Comparison of ENCODE assay signal across 8 cellular contexts in the genomic region with DNA sequence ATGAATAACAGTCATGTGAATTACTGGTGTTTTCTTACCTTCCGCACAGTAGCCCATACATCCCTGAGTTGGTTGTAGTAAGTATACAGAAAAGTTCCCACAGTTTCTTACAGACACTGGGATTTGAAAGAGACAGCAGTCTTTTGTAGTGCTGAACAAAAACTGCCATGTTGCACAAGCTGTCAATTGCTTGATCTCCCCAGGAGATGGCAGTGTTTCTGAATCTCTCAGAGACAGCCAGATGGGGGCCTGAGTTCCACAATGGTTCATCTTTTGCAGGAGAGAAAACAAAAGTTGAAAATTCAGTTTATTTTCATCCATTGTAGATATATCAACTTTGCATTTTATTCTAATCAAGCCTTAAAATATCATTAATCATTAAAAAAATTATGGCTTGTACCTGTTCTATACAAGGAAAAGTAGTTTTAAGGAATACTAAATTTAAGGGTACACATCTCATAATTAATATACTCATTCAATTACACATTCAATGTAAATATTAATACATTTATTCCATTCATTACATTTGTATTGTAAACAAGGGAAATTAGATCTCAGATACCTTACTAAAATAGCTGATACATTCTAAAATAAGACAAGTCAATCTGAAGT. TPM values are rescaled to one million over a fixed set of nuclear protein-coding genes. Genes with fewer than 3 reads are reported as not detected.
DNase-seq lines count a peak whose midpoint lies in the region; ATAC-seq and TF ChIP-seq lines count a peak whose summit lies in the region.

No MANE protein-coding gene starts in this region.

- H3K4me1 Mint-ChIP-seq in brain = peaks cover 16% of the 10 kb centered on the region

- H3K9me3 ChIP-seq in Loucy (ENCODE audit: insufficient read depth, low read depth, low read length) = no peaks in the 10 kb centered on the region
- no peaks in the 10 kb centered on the region for H3K9me3 ChIP-seq in RWPE2 (ENCODE audit: severe bottlenecking)
- H3K9me3 ChIP-seq in thyroid gland = no peaks in the 10 kb centered on the region

- no peak overlapping the region for H3K27ac ChIP-seq in RWPE2 (ENCODE audit: poor library complexity, severe bottlenecking)
- H3K27ac ChIP-seq in thyroid gland = no peak overlapping the region

- no peak overlapping the region for H3K9ac ChIP-seq in Loucy (ENCODE audit: low read depth, low read length, poor library complexity, severe bottlenecking)

- TF ChIP-seq POLR2A in thyroid gland (IDR thresholded peaks at IDR 0.05) = no peak

- intact Hi-C loops in left colon (cut with DNase I, micrococcal nuclease) = no loop called here
- intact Hi-C loops in thyroid gland (cut with DNase I) = no loop called here

- no peaks in the 10 kb centered on the region for H3K27me3 Mint-ChIP-seq in brain

- peak; percentile 96 for ATAC-seq in HG02571 (IDR thresholded peaks at IDR 0.05; ENCODE audit: unreplicated experiment)
- peak; percentile 64; the same call in 1 of the 3 replicates for ATAC-seq in RWPE2 (ENCODE audit: low read depth)
- ATAC-seq in left colon = peak; percentile 71

- no peaks in the 10 kb centered on the region for H3K9me2 ChIP-seq in Loucy (replicated peaks; ENCODE audit: low read depth, low read length)

- H3K36me3 ChIP-seq in Loucy (ENCODE audit: insufficient read depth, low read length) = no peaks in the 10 kb centered on the region
- H3K36me3 ChIP-seq in RWPE2 (ENCODE audit: low read depth) = peaks cover 3% of the 10 kb centered on the region; the same call in 1 of the 2 replicates
- no peaks in the 10 kb centered on the region for H3K36me3 ChIP-seq in thyroid gland

- H3K27ac Mint-ChIP-seq in brain = peak overlapping the region in 1 of 5 experiments; percentile 55

- H3K4me1 ChIP-seq in Loucy (ENCODE audit: insufficient read depth, low read length, poor library complexity, severe bottlenecking) (no peaks in the 10 kb centered on the region), RWPE2 (ENCODE audit: insufficient read depth, poor library complexity, severe bottlenecking) (peaks cover 2% of the 10 kb centered on the region), thyroid gland (no peaks in the 10 kb centered on the region)

- H3K4me3 Mint-ChIP-seq in brain = no peak overlapping the region

- 71 to 76% methylated on average over 1 of the region's 1 CpG for WGBS in thyroid gland, 2 donors

- H3F3A ChIP-seq in Loucy (ENCODE audit: low read depth) = no peaks in the 10 kb centered on the region

- H3K36me3 Mint-ChIP-seq in brain = no peaks in the 10 kb centered on the region

- no peaks in the 10 kb centered on the region for H3K9me3 Mint-ChIP-seq in brain

- TF ChIP-seq CTCF in AG09319 (IDR thresholded peaks at IDR 0.05; ENCODE audit: low read depth, low read length) (peak; percentile 85), GM12874 (IDR thresholded peaks at IDR 0.05; ENCODE audit: insufficient read depth, low read depth, low read length) (peak; percentile 77), Loucy (conservative IDR thresholded peaks at IDR 0.05; ENCODE audit: low read length) (peak; percentile 86), RWPE2 (IDR thresholded peaks at IDR 0.05; ENCODE audit: poor library complexity, severe bottlenecking) (peak; percentile 90), brain (conservative IDR thresholded peaks at IDR 0.05) (peak; percentile 61 to 73), thyroid gland (IDR thresholded peaks at IDR 0.05) (peak; percentile 29 to 83 (median 60))

- no peak overlapping the region; the same call in 1 of the 2 replicates for H2AFZ ChIP-seq in Loucy (ENCODE audit: low read length)

- peak; percentile 18 for DNase-seq in AG09319 (ENCODE audit: extremely low read depth, low read depth)
- no peak for DNase-seq in RWPE2 (ENCODE audit: low spot score)
- DNase-seq in left colon = peak in 1 of 2 donors; percentile 27
- DNase-seq in thyroid gland = peak; percentile 32 to 46

- H3K27me3 ChIP-seq in Loucy (ENCODE audit: insufficient read depth, low read length, poor library complexity, severe bottlenecking) (no peaks in the 10 kb centered on the region), RWPE2 (ENCODE audit: insufficient read depth, poor library complexity, severe bottlenecking) (no peaks in the 10 kb centered on the region), thyroid gland (no peaks in the 10 kb centered on the region)

- H3K4me3 ChIP-seq in Loucy (ENCODE audit: low read length, poor library complexity, severe bottlenecking) (no peak overlapping the region), RWPE2 (ENCODE audit: severe bottlenecking) (no peak overlapping the region), thyroid gland (replicated peaks in 1 of 3) (no peak overlapping the region)

- no peaks in the 10 kb centered on the region for H4K20me1 ChIP-seq in Loucy (ENCODE audit: insufficient read depth, low read length, poor library complexity, severe bottlenecking)

- H3K4me2 ChIP-seq in Loucy (ENCODE audit: low read depth, low read length, poor library complexity, severe bottlenecking) = no peak overlapping the region

- H3K79me2 ChIP-seq in Loucy (ENCODE audit: insufficient read depth, low read length) = no peaks in the 10 kb centered on the region

RNA-seq across cellular contexts. Expression of a gene that starts 14.5 kb away (rescaled TPM):
- 0.93 TPM for polyA plus RNA-seq in brain (ENCODE audit: insufficient read depth, low read depth, low replicate concordance)
- 1 to 10 TPM; 1.3 to 1.5 TPM for total RNA-seq in left colon
- 10 to 100 TPM in 2 of 4 donors, 1 to 10 TPM in 2; 2.7 to 15.1 (median 9.7) TPM for total RNA-seq in thyroid gland
